ENCODE assay signal across 14 cellular contexts in genomic region chr14:81594012-81594411, GRCh38.
A peak's percentile ranks its signal among the peaks of the same experiment; 100 is the strongest.
DNase-seq lines count a peak whose midpoint lies in the region; ATAC-seq and TF ChIP-seq lines count a peak whose summit lies in the region.
"Had no signal": no experiment of that assay in that cellular context is flagged by ENCODE, and none has a peak within 500 bp of the region (broad histone marks: within the 10 kb centered on the region; RNA-seq: fewer than 3 reads in every experiment).

No MANE protein-coding gene starts in this region.

- no peak overlapping the region for H3K4me3 ChIP-seq in RWPE2 (ENCODE audit: severe bottlenecking)
- H3K4me3 ChIP-seq in heart left ventricle = no peak overlapping the region
- H3K4me3 ChIP-seq: BLaER1 treated with 17β-estradiol and CSF1 and Interleukin-3, amounts not matched to agents 10 nM and 100 nM; spleen had no signal

- H3K9me3 ChIP-seq in RWPE2 (ENCODE audit: severe bottlenecking) (no peaks in the 10 kb centered on the region), heart left ventricle (no peaks in the 10 kb centered on the region)
- H3K9me3 ChIP-seq: BLaER1 treated with 17β-estradiol and CSF1 and Interleukin-3, amounts not matched to agents 10 nM and 100 nM; spleen had no signal

- H3K4me3 Mint-ChIP-seq in nephron progenitor cell = no peak overlapping the region
- H3K4me3 Mint-ChIP-seq: activated CD8-positive, alpha-beta T cell treated with anti-CD3 and anti-CD28 coated beads, Interleukin-2, amount 10 ng/mL, durations not matched to agents 7 days and 5 days; activated naive CD4-positive, alpha-beta T cell treated with anti-CD3 and anti-CD28 coated beads for 36 hours had no signal

- no peaks in the 10 kb centered on the region for H3K4me1 ChIP-seq in RWPE2 (ENCODE audit: insufficient read depth, poor library complexity, severe bottlenecking)
- H3K4me1 ChIP-seq in heart left ventricle = peaks cover 0 to 5% (median 0%) of the 10 kb centered on the region in 12 donors
- H3K4me1 ChIP-seq: BLaER1 treated with 17β-estradiol and CSF1 and Interleukin-3, amounts not matched to agents 10 nM and 100 nM; spleen had no signal

- DNase-seq in ELF-1 (ENCODE audit: low read depth, low spot score) = peak; percentile 36
- DNase-seq in RWPE2 (ENCODE audit: low spot score) = no peak
- DNase-seq in heart left ventricle = peak; percentile 17 to 63 (median 33)
- peak; percentile 81 for DNase-seq in pons (ENCODE audit: low spot score)
- no peak for DNase-seq in GM03348 (ENCODE audit: low spot score)
- DNase-seq in mucosa of gallbladder (ENCODE audit: low spot score) = no peak
- DNase-seq in nephron progenitor cell = no peak
- DNase-seq: activated CD8-positive, alpha-beta T cell treated with anti-CD3 and anti-CD28 coated beads, Interleukin-2, amount 10 ng/mL, durations not matched to agents 7 days and 5 days; activated naive CD4-positive, alpha-beta T cell treated with anti-CD3 and anti-CD28 coated beads for 36 hours; NCI-H2081; PC-3; spleen had no signal

- no peaks in the 10 kb centered on the region for H3K27me3 ChIP-seq in RWPE2 (ENCODE audit: insufficient read depth, poor library complexity, severe bottlenecking)
- no peaks in the 10 kb centered on the region for H3K27me3 ChIP-seq in heart left ventricle
- H3K27me3 ChIP-seq: BLaER1 treated with 17β-estradiol and CSF1 and Interleukin-3, amounts not matched to agents 10 nM and 100 nM had no signal

- H3K27ac ChIP-seq in RWPE2 (ENCODE audit: poor library complexity, severe bottlenecking) = no peak overlapping the region
- no peak overlapping the region for H3K27ac ChIP-seq in heart left ventricle
- H3K27ac ChIP-seq: BLaER1 treated with 17β-estradiol and CSF1 and Interleukin-3, amounts not matched to agents 10 nM and 100 nM; spleen had no signal

- TF ChIP-seq POLR2A in heart left ventricle (IDR thresholded peaks at IDR 0.05) = no peak

- H3K9me3 Mint-ChIP-seq in nephron progenitor cell = no peaks in the 10 kb centered on the region
- H3K9me3 Mint-ChIP-seq: activated naive CD4-positive, alpha-beta T cell treated with anti-CD3 and anti-CD28 coated beads for 36 hours had no signal

- TF ChIP-seq CTCF in RWPE2 (IDR thresholded peaks at IDR 0.05; ENCODE audit: poor library complexity, severe bottlenecking) = no peak
- no peak for TF ChIP-seq CTCF in heart left ventricle (IDR thresholded peaks at IDR 0.05)
- no peak for TF ChIP-seq CTCF in nephron progenitor cell (IDR thresholded peaks at IDR 0.05)

- intact Hi-C loops in heart left ventricle (cut with DNase I) = no loop called here

- peaks cover 23% of the 10 kb centered on the region for H3K4me1 Mint-ChIP-seq in nephron progenitor cell

- H3K36me3 Mint-ChIP-seq in nephron progenitor cell (ENCODE audit: low read depth) = no peaks in the 10 kb centered on the region

- H3K36me3 ChIP-seq in RWPE2 (ENCODE audit: low read depth) (no peaks in the 10 kb centered on the region), heart left ventricle (no peaks in the 10 kb centered on the region)
- H3K36me3 ChIP-seq: BLaER1 treated with 17β-estradiol and CSF1 and Interleukin-3, amounts not matched to agents 10 nM and 100 nM; spleen had no signal

- H3K27ac Mint-ChIP-seq in nephron progenitor cell = no peak overlapping the region
- H3K27ac Mint-ChIP-seq: activated CD8-positive, alpha-beta T cell treated with anti-CD3 and anti-CD28 coated beads, Interleukin-2, amount 10 ng/mL, durations not matched to agents 7 days and 5 days; activated naive CD4-positive, alpha-beta T cell treated with anti-CD3 and anti-CD28 coated beads for 36 hours had no signal

- ATAC-seq in RWPE2 (ENCODE audit: low read depth) (0 out of 3 replicates have a peak, but pooled peaks have one; percentile 17), heart left ventricle (peak in 3 of 4 donors; percentile 73 to 88 (median 88)), HG03521 (IDR thresholded peaks at IDR 0.05; ENCODE audit: unreplicated experiment) (no peak)
- ATAC-seq: activated CD8-positive, alpha-beta T cell treated with anti-CD3 and anti-CD28 coated beads, Interleukin-2, amount 10 ng/mL, durations not matched to agents 7 days and 5 days; PC-3 had no signal

- H3K27me3 Mint-ChIP-seq in nephron progenitor cell (ENCODE audit: low read depth, poor library complexity) = peaks cover 4% of the 10 kb centered on the region

- 43 to 46% (median 44%) methylated on average over 6 of the region's 6 CpGs for WGBS in heart left ventricle, 4 donors

Comparison
In these comparisons a context has a peak if more than half of its experiments do, and no peak if none do; other contexts are left out.
1. DNase-seq: peak in ELF-1 (single experiment), heart left ventricle (5 of 5) and pons (single experiment); none in RWPE2 (single experiment), GM03348 (single experiment), mucosa of gallbladder (single experiment) and nephron progenitor cell (single experiment).